Comparison of ENCODE assay signal across 1 cellular context in the genomic region with DNA sequence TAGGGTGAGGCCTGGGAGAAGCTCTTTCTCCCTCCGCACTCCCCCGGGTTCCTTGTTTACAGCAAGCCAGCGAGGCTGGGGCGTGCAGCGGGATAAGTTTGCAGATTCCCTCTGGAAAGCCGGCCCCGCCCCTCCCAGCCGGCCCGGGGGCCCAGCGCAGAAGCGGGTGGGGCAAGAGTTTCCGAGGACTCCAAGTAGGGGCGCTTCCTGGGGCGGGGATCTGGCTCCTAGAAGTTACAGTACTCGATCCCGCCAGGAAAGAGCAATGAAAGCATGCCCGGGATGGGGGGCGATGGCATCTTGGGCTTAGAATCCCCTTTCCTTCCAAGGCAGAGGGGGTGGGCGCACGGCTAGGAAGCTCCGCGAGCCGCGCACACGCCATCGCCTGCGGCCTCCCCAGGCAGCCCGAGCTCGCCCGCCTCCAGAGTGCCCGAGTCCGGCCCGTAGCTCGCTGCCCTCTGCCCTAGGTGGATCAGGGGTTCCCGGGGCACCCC.
TF ChIP-seq lines count a peak whose summit lies in the region.

No MANE protein-coding gene starts in this region.

TF ChIP-seq in GM23338, 12 proteins besides CTCF, POLR2A, EP300 and RAD21 (continued from another document):
- TF ChIP-seq, protein P1, sequence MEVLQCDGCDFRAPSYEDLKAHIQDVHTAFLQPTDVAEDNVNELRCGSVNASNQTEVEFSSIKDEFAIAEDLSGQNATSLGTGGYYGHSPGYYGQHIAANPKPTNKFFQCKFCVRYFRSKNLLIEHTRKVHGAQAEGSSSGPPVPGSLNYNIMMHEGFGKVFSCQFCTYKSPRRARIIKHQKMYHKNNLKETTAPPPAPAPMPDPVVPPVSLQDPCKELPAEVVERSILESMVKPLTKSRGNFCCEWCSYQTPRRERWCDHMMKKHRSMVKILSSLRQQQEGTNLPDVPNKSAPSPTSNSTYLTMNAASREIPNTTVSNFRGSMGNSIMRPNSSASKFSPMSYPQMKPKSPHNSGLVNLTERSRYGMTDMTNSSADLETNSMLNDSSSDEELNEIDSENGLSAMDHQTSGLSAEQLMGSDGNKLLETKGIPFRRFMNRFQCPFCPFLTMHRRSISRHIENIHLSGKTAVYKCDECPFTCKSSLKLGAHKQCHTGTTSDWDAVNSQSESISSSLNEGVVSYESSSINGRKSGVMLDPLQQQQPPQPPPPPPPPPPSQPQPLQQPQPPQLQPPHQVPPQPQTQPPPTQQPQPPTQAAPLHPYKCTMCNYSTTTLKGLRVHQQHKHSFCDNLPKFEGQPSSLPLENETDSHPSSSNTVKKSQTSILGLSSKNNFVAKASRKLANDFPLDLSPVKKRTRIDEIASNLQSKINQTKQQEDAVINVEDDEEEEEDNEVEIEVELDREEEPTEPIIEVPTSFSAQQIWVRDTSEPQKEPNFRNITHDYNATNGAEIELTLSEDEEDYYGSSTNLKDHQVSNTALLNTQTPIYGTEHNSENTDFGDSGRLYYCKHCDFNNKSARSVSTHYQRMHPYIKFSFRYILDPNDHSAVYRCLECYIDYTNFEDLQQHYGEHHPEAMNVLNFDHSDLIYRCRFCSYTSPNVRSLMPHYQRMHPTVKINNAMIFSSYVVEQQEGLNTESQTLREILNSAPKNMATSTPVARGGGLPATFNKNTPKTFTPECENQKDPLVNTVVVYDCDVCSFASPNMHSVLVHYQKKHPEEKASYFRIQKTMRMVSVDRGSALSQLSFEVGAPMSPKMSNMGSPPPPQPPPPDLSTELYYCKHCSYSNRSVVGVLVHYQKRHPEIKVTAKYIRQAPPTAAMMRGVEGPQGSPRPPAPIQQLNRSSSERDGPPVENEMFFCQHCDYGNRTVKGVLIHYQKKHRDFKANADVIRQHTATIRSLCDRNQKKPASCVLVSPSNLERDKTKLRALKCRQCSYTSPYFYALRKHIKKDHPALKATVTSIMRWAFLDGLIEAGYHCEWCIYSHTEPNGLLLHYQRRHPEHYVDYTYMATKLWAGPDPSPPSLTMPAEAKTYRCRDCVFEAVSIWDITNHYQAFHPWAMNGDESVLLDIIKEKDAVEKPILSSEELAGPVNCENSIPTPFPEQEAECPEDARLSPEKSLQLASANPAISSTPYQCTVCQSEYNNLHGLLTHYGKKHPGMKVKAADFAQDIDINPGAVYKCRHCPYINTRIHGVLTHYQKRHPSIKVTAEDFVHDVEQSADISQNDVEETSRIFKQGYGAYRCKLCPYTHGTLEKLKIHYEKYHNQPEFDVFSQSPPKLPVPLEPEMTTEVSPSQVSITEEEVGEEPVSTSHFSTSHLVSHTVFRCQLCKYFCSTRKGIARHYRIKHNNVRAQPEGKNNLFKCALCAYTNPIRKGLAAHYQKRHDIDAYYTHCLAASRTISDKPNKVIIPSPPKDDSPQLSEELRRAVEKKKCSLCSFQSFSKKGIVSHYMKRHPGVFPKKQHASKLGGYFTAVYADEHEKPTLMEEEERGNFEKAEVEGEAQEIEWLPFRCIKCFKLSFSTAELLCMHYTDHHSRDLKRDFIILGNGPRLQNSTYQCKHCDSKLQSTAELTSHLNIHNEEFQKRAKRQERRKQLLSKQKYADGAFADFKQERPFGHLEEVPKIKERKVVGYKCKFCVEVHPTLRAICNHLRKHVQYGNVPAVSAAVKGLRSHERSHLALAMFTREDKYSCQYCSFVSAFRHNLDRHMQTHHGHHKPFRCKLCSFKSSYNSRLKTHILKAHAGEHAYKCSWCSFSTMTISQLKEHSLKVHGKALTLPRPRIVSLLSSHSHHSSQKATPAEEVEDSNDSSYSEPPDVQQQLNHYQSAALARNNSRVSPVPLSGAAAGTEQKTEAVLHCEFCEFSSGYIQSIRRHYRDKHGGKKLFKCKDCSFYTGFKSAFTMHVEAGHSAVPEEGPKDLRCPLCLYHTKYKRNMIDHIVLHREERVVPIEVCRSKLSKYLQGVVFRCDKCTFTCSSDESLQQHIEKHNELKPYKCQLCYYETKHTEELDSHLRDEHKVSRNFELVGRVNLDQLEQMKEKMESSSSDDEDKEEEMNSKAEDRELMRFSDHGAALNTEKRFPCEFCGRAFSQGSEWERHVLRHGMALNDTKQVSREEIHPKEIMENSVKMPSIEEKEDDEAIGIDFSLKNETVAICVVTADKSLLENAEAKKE (CRISPR knock-in tag; IDR thresholded peaks at IDR 0.05): no peak
- TF ChIP-seq ZNF114 (CRISPR knock-in tag; IDR thresholded peaks at IDR 0.05) (no peak), JUNB (IDR thresholded peaks at IDR 0.05; ENCODE audit: unreplicated experiment) (no peak), NANOG (IDR thresholded peaks at IDR 0.05; ENCODE audit: borderline replicate concordance) (no peak)
